9 cellular contexts compared by ENCODE assay signal in genomic region chr2:102620367-102620766, GRCh38. TPM values are rescaled to one million over a fixed set of nuclear protein-coding genes. Genes with fewer than 3 reads are reported as not detected.
A peak's percentile ranks its signal among the peaks of the same experiment; 100 is the strongest.
DNase-seq lines count a peak whose midpoint lies in the region; ATAC-seq and TF ChIP-seq lines count a peak whose summit lies in the region.
"Had no signal": no experiment of that assay in that cellular context is flagged by ENCODE, and none has a peak within 500 bp of the region (broad histone marks: within the 10 kb centered on the region; RNA-seq: fewer than 3 reads in every experiment).

No MANE protein-coding gene starts in this region.

- H3K4me1 ChIP-seq in duodenal mucosa (ENCODE audit: control insufficient read depth in 1 of 2, insufficient read depth in 2 of 2, low read length in 2 of 2) (peaks cover 23% of the 10 kb centered on the region in 2 donors), neural progenitor cell (peaks cover 14% of the 10 kb centered on the region)

- H3K27me3 ChIP-seq in duodenal mucosa (ENCODE audit: control insufficient read depth in 1 of 2, insufficient read depth in 2 of 2, low read length in 2 of 2) (peaks cover 10 to 12% of the 10 kb centered on the region in 2 donors), neural progenitor cell (peaks cover 95% of the 10 kb centered on the region)

- H3K9ac ChIP-seq in duodenal mucosa (ENCODE audit: low read depth in 1 of 2, low read length in 2 of 2) (peak overlapping the region; percentile 44 to 57), neural progenitor cell (no peak overlapping the region)

- H3K27ac ChIP-seq in duodenal mucosa (ENCODE audit: low read depth, low read length) (no peak overlapping the region), neural progenitor cell (no peak overlapping the region)

- H3K79me2 ChIP-seq in neural progenitor cell (ENCODE audit: low read depth), result no peaks in the 10 kb centered on the region

- no peaks in the 10 kb centered on the region for H3K36me3 Mint-ChIP-seq in neural progenitor cell

- no peak overlapping the region for H3K27ac Mint-ChIP-seq in neural progenitor cell

- no peak for TF ChIP-seq CTCF in LNCaP clone FGC (IDR thresholded peaks at IDR 0.05; ENCODE audit: control insufficient read depth, extremely low read depth, insufficient read depth)
- TF ChIP-seq CTCF in neural progenitor cell (IDR thresholded peaks at IDR 0.05), result no peak

- H3K36me3 ChIP-seq in duodenal mucosa (ENCODE audit: control insufficient read depth in 1 of 2, insufficient read depth in 2 of 2, low read length in 2 of 2) (no peaks in the 10 kb centered on the region), neural progenitor cell (no peaks in the 10 kb centered on the region)

- H2AFZ ChIP-seq in neural progenitor cell (replicated peaks), result no peak overlapping the region

- H3K9me3 ChIP-seq in duodenal mucosa (ENCODE audit: control insufficient read depth in 1 of 2, low read length in 2 of 2) (no peaks in the 10 kb centered on the region), neural progenitor cell (ENCODE audit: low read depth) (no peaks in the 10 kb centered on the region)

- ATAC-seq in HG03469 (IDR thresholded peaks at IDR 0.05; ENCODE audit: unreplicated experiment) (no peak), GM19035 (IDR thresholded peaks at IDR 0.05; ENCODE audit: unreplicated experiment) (no peak)

- no peaks in the 10 kb centered on the region for H3K9me3 Mint-ChIP-seq in neural progenitor cell

- H3K4me3 ChIP-seq in LNCaP clone FGC (ENCODE audit: low read depth, low read length) (peak overlapping the region; percentile 70), duodenal mucosa (ENCODE audit: low read depth in 1 of 2, low read length in 2 of 2) (peak overlapping the region; percentile 73), neural progenitor cell (no peak overlapping the region)

- peak overlapping the region; percentile 84 for H3K4me3 Mint-ChIP-seq in neural progenitor cell

- H4K20me1 ChIP-seq in neural progenitor cell (ENCODE audit: low read depth), result peaks cover 2% of the 10 kb centered on the region

- H3K4me1 Mint-ChIP-seq in neural progenitor cell, result peaks cover 12% of the 10 kb centered on the region

- DNase-seq in DMS153 treated with DMSO at 0.1 percent for 48 hours (lab: John Stamatoyannopoulos, UW; ENCODE audit: unreplicated experiment), result peak; percentile 38
- DNase-seq in LNCaP clone FGC (ENCODE audit: low read depth), result no peak
- no peak for DNase-seq in neural progenitor cell (ENCODE audit: low spot score)
- no peak for DNase-seq in activated effector memory CD4-positive, alpha-beta T cell treated with Interleukin-2 at 50 U/mL for 16 hours
- DNase-seq: activated CD4-positive, alpha-beta T cell treated with anti-CD3 and anti-CD28 coated beads for 1 hour; GDM1 had no signal

- peaks cover 42% of the 10 kb centered on the region for H3K27me3 Mint-ChIP-seq in neural progenitor cell (ENCODE audit: insufficient read depth, low read depth)

- H3K4me2 ChIP-seq in neural progenitor cell, result peak overlapping the region; percentile 95

- H3F3A ChIP-seq in neural progenitor cell (ENCODE audit: low read depth), result peaks cover 7% of the 10 kb centered on the region

RNA-seq across cellular contexts. Expression of gene SLC9A2, which starts 1.0 kb away (rescaled TPM):
- 0.06 TPM in 1 of 2 replicates, not detected in the other for total RNA-seq in neural progenitor cell (ENCODE audit: low replicate concordance)
